Comparison of ENCODE assay signal across 8 cellular contexts in the genomic region with DNA sequence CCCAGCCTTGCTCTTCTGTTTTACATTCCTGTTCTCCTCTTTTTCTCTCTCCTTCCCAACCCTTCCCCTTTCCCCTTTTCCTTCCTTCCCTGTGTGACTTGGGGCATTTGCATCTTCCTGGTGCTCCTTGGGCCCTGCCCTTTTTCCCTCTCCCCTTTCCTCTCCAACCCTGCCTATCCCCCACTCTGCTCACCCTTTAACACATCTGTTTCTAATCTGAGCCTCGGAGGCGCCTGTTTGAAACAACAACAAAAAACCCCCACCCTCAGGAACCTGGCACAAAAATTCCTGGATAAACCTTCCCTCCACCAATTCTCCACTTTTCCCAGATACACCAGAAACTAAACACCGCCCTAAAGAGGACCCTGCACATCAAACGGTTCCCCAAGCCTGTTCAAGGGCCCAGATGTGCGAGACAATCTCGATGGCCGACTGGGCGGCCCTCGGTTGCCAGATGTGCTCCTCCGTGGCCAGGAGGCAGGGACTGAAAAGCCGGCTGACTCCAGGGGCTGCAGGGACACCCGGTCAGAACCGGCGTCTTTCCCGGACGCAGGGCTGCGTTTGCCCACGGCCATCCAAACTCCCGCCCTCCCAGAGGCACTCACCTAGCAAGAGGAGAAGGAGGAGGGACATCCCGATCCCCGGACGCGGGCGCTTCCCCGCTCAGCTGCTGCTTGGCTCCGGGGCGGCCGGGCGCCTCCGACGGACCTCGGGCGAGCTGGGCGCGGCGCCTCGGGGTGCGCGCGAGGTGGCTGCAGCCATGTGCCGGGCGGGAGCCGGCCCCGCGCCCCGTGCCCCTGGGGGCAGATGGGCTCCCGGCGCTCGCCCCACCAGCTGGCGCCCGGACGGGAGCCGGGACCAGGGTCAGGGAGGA. TPM values are rescaled to one million over a fixed set of nuclear protein-coding genes. Genes with fewer than 3 reads are reported as not detected.
A peak's percentile ranks its signal among the peaks of the same experiment; 100 is the strongest.
DNase-seq lines count a peak whose midpoint lies in the region; ATAC-seq and TF ChIP-seq lines count a peak whose summit lies in the region.

No MANE protein-coding gene starts in this region.

- TF ChIP-seq CTCF in MCF 10A (IDR thresholded peaks at IDR 0.05; ENCODE audit: unreplicated experiment) (no peak), transverse colon (IDR thresholded peaks at IDR 0.05) (no peak)

- 10% methylated on average over 33 of the region's 53 CpGs; no CpG with 5 or more reads in 1 of the 2 donors for WGBS in transverse colon (ENCODE audit: low coverage in 1 of 2), 2 donors

- H3K4me1 ChIP-seq in transverse colon: peaks cover 0 to 20% (median 12%) of the 10 kb centered on the region in 4 donors

- POLR2A ChIA-PET in MCF 10A (lab: Yijun Ruan, JAX): interaction anchor here (0.6 to 1.9 kb wide), 15 partner anchors 9 to 1097 kb away, joined by 3 to 15 read pairs (median 4); no protein-coding TSS in a partner anchor

- H3K4me3 Mint-ChIP-seq in MCF 10A (ENCODE audit: unreplicated experiment): peak overlapping the region; percentile 96

- H3K27me3 ChIP-seq in transverse colon: peaks cover 61% of the 10 kb centered on the region

- no peak for TF ChIP-seq EP300 in transverse colon (IDR thresholded peaks at IDR 0.05; ENCODE audit: low read depth)

- peak; percentile 17 for DNase-seq in stimulated activated CD4-positive, alpha-beta T cell treated with anti-CD3 and anti-CD28 coated beads, Interleukin-15, amount 100 ng/mL, for 24 hours
- DNase-seq in stimulated activated CD4-positive, alpha-beta T cell treated with anti-CD3 and anti-CD28 coated beads, Interleukin-4, amount 100 ng/mL, for 4 hours: no peak
- DNase-seq in MCF 10A (ENCODE audit: unreplicated experiment): peak; percentile 52
- DNase-seq in left kidney (ENCODE audit: low read depth, low spot score): peak; percentile 81
- no peak for DNase-seq in transverse colon
- no peak for DNase-seq in DMS153 (lab: John Stamatoyannopoulos, UW)
- DNase-seq in activated naive CD4-positive, alpha-beta T cell (lab: John Stamatoyannopoulos, UW): no peak

- H3K27me3 Mint-ChIP-seq in MCF 10A (ENCODE audit: insufficient read depth, unreplicated experiment): no peaks in the 10 kb centered on the region

- H3K9me3 ChIP-seq in transverse colon: no peaks in the 10 kb centered on the region

- CTCF ChIA-PET in MCF 10A (lab: Yijun Ruan, JAX): interaction anchor here (0.5 to 2.3 kb wide), 7 partner anchors 8 to 1525 kb away, joined by 3 to 8 read pairs (median 4); no protein-coding TSS in a partner anchor

- no peak for ATAC-seq in HG03108 (IDR thresholded peaks at IDR 0.05; ENCODE audit: unreplicated experiment)

- intact Hi-C loops in MCF 10A (cut with micrococcal nuclease): loop anchor here (2.0 kb wide), 3 partner anchors 52 to 84 kb away; no protein-coding TSS in a partner anchor
- intact Hi-C loops in transverse colon (cut with DNase I; ENCODE audit: low total_unique reads): no loop called here

- no peaks in the 10 kb centered on the region for H3K9me3 Mint-ChIP-seq in MCF 10A (ENCODE audit: unreplicated experiment)

- TSS peak; percentile 28 for BruUV-seq in MCF 10A (replicated peaks; lab: Mats Ljungman, UMichigan)

- peak overlapping the region; percentile 93 for H3K27ac Mint-ChIP-seq in MCF 10A (ENCODE audit: low read depth, unreplicated experiment)

- in situ Hi-C loops in transverse colon (cut with MboI; ENCODE audit: low pct_ligation_motif_present in 1 of 4, low pct_unique_long_range_greater_than_20kb in 1 of 4, low sequenced_read_pairs in 3 of 4): no loop called here

- TF ChIP-seq POLR2A in transverse colon (IDR thresholded peaks at IDR 0.05): no peak

- H3K4me3 ChIP-seq in transverse colon: peak overlapping the region; percentile 30 to 51 (median 39)

- H3K36me3 Mint-ChIP-seq in MCF 10A (ENCODE audit: insufficient read depth, unreplicated experiment): peaks cover 12% of the 10 kb centered on the region

- peaks cover 53% of the 10 kb centered on the region for H3K4me1 Mint-ChIP-seq in MCF 10A (ENCODE audit: insufficient read depth, unreplicated experiment)

- peak overlapping the region; percentile 83 to 93 (median 86) for H3K27ac ChIP-seq in transverse colon

- no peaks in the 10 kb centered on the region for H3K36me3 ChIP-seq in transverse colon

RNA-seq across cellular contexts. Expression of a gene that starts 0.5 kb away (rescaled TPM):
- total RNA-seq in MCF 10A (2022): 86.1 and 91.9 TPM in 2 replicates
- 10 to 100 TPM; 23.6 to 49.4 (median 38.0) TPM for total RNA-seq in transverse colon

Comparison
In these comparisons a context has a peak if more than half of its experiments do, and no peak if none do; other contexts are left out.
1. DNase-seq: peak in stimulated activated CD4-positive, alpha-beta T cell treated with anti-CD3 and anti-CD28 coated beads, Interleukin-15, amount 100 ng/mL, for 24 hours (single experiment), MCF 10A (single experiment) and left kidney (single experiment); none in stimulated activated CD4-positive, alpha-beta T cell treated with anti-CD3 and anti-CD28 coated beads, Interleukin-4, amount 100 ng/mL, for 4 hours (0 of 2), transverse colon (single experiment), DMS153 (single experiment) and activated naive CD4-positive, alpha-beta T cell (0 of 4).